Comparison of ENCODE assay signal across 8 cellular contexts in the genomic region with DNA sequence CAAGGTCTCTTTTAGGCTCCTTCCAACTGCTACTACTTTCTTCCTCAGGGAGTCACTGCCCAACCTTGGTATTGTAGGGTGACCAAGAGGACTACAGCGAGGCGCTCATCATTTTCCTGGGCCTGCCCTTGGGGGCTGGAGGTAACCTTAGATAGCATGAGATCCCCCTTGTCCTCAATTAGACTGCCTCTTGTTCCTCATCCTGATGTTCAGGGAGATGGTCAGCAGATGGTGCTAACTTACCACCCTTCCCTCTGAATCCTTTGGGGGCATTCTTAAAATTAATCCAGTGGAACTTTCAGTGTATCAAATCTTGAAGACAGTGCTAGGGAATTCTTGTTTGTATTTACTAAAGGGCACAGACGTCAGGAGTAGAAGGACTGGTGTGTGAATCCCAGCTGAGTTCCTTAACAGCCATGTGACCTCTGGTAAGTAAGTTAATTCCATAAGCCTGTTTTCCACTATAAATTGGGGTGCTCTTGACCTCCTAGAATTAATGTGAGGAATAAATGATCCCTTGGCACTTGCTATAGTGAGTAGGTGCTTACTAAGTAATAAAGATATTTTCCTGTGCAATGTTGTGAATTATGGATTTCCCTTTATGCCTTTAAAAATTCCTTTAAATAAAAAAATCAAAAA. TPM values are rescaled to one million over a fixed set of nuclear protein-coding genes. Genes with fewer than 3 reads are reported as not detected.
DNase-seq lines count a peak whose midpoint lies in the region; ATAC-seq lines count a peak whose summit lies in the region.

No MANE protein-coding gene starts in this region.

- H3K27me3 ChIP-seq in H7 (ENCODE audit: control insufficient read depth, insufficient read depth, low read length): no peaks in the 10 kb centered on the region

- H3K36me3 ChIP-seq in H7 (replicated peaks; ENCODE audit: control insufficient read depth, insufficient read depth, low read length): no peaks in the 10 kb centered on the region

- DNase-seq in CD1c-positive myeloid dendritic cell (ENCODE audit: extremely low spot score) (peak; percentile 43), H7 (peak; percentile 82), NCI-H82 treated with DMSO at 0.1 percent for 48 hours (lab: John Stamatoyannopoulos, UW; ENCODE audit: unreplicated experiment) (peak; percentile 65), T47D (ENCODE audit: low read depth in 1 of 2, low spot score in 1 of 2) (peak; percentile 23 to 58), midbrain (lab: John Stamatoyannopoulos, UW) (peak; percentile 20)
- DNase-seq in stimulated activated naive CD4-positive, alpha-beta T cell (lab: John Stamatoyannopoulos, UW): no peak
- DNase-seq in activated CD4-positive, alpha-beta T cell treated with anti-CD3 and anti-CD28 coated beads for 4 hours: no peak

- in situ Hi-C loops in T47D (cut with HindIII; ENCODE audit: low pct_unique_long_range_greater_than_20kb, low sequenced_read_pairs): no loop called here

- no peak for ATAC-seq in GM21723 (IDR thresholded peaks at IDR 0.05; ENCODE audit: unreplicated experiment)

- H3K4me3 ChIP-seq in H7 (ENCODE audit: insufficient read depth, low read depth, low read length): no peak overlapping the region

RNA-seq across cellular contexts. Expression of a gene that starts 4.1 kb away (rescaled TPM):
- total RNA-seq in H7 (2014; rRNA removed; shearing (Covaris generic)): 34.2 and 58.3 TPM in 2 replicates

RNA-seq across cellular contexts. Expression of a gene that starts 22.1 kb away (rescaled TPM):
- total RNA-seq in H7 (2014; rRNA removed; shearing (Covaris generic)): not detected in 2 replicates

RNA-seq across cellular contexts. Expression of a gene that starts 55.6 kb away (rescaled TPM):
- 15.5 and 16.1 TPM in 2 replicates for total RNA-seq in H7 (2014; rRNA removed; shearing (Covaris generic))

Comparison
In these comparisons a context has a peak if more than half of its experiments do, and no peak if none do; other contexts are left out.
1. DNase-seq: peak in CD1c-positive myeloid dendritic cell (single experiment), H7 (single experiment), NCI-H82 treated with DMSO at 0.1 percent for 48 hours (single experiment), T47D (2 of 2) and midbrain (single experiment); none in stimulated activated naive CD4-positive, alpha-beta T cell (0 of 6) and activated CD4-positive, alpha-beta T cell treated with anti-CD3 and anti-CD28 coated beads for 4 hours (0 of 2).